In genomic region chr7:139230774-139231512, GRCh38 we compare ENCODE assay signal across 1 cellular context.
TF ChIP-seq lines count a peak whose summit lies in the region.

Gene UBN2 (plus strand): TSS chr7:139231237. CDS start chr7:139231485, 248 bp downstream.

TF ChIP-seq in HepG2, 621 proteins besides CTCF, POLR2A, EP300 and RAD21 (continued from another document and continues in another):
- TF ChIP-seq HOMEZ (CRISPR knock-in tag; IDR thresholded peaks at IDR 0.05; ENCODE audit: low read depth) (peak; percentile 32; the same call in 1 of the 2 replicates), FOXA1 (IDR thresholded peaks at IDR 0.05) (no peak), FOXA1 (CRISPR knock-in tag; IDR thresholded peaks at IDR 0.05) (no peak), KLF15 (CRISPR knock-in tag; IDR thresholded peaks at IDR 0.05; ENCODE audit: borderline replicate concordance) (0 out of 2 replicates have a peak, but pooled peaks have one; percentile 56), KDM3A (CRISPR knock-in tag; IDR thresholded peaks at IDR 0.05; ENCODE audit: low read depth) (peak; percentile 37; the same call in 1 of the 2 replicates), ZNF572 (CRISPR knock-in tag; IDR thresholded peaks at IDR 0.05) (no peak), NBN (conservative IDR thresholded peaks at IDR 0.05) (no peak), MAX (IDR thresholded peaks at IDR 0.05) (no peak), ZKSCAN1 (IDR thresholded peaks at IDR 0.05; ENCODE audit: low read length) (no peak), ZSCAN20 (CRISPR knock-in tag; IDR thresholded peaks at IDR 0.05; ENCODE audit: borderline replicate concordance) (no peak), FLYWCH1 (CRISPR knock-in tag; IDR thresholded peaks at IDR 0.05) (no peak), ESRRA (CRISPR knock-in tag; IDR thresholded peaks at IDR 0.05; ENCODE audit: low read depth) (no peak), ZNF441 (CRISPR knock-in tag; IDR thresholded peaks at IDR 0.05; ENCODE audit: borderline replicate concordance) (no peak), AGO2 (optimal IDR thresholded peaks at IDR 0.05; ENCODE audit: low read depth, low read length) (peak; percentile 68), ZNF225 (CRISPR knock-in tag; IDR thresholded peaks at IDR 0.05) (peak; percentile 82; the same call in 1 of the 2 replicates), IRF1 (CRISPR knock-in tag; IDR thresholded peaks at IDR 0.05; ENCODE audit: low read depth) (no peak), TSC22D2 (CRISPR knock-in tag; IDR thresholded peaks at IDR 0.05; ENCODE audit: borderline replicate concordance) (no peak), SNAPC4 (CRISPR knock-in tag; IDR thresholded peaks at IDR 0.05) (peak; percentile 88), FOXJ3 (CRISPR knock-in tag; IDR thresholded peaks at IDR 0.05; ENCODE audit: borderline replicate concordance) (peak; percentile 37; the same call in 1 of the 2 replicates), CHD2 (IDR thresholded peaks at IDR 0.05; ENCODE audit: low read depth, low read length) (no peak), ZNF251 (CRISPR knock-in tag; IDR thresholded peaks at IDR 0.05) (0 out of 2 replicates have a peak, but pooled peaks have one; percentile 77), ARNTL (CRISPR knock-in tag; IDR thresholded peaks at IDR 0.05) (no peak), KDM6A (CRISPR knock-in tag; IDR thresholded peaks at IDR 0.05; ENCODE audit: low read depth) (no peak; the same call in 1 of the 2 replicates), MAFK (conservative IDR thresholded peaks at IDR 0.05 in 1 of 2, IDR thresholded peaks at IDR 0.05 in 1 of 2; ENCODE audit: low read length in 2 of 2) (no peak), ZNF678 (CRISPR knock-in tag; IDR thresholded peaks at IDR 0.05) (no peak), NFKBIZ (CRISPR knock-in tag; IDR thresholded peaks at IDR 0.05) (no peak; the same call in 1 of the 2 replicates), ZNF468 (CRISPR knock-in tag; IDR thresholded peaks at IDR 0.05) (no peak), ZNF451 (CRISPR knock-in tag; IDR thresholded peaks at IDR 0.05) (no peak), ZNF570 (CRISPR knock-in tag; IDR thresholded peaks at IDR 0.05; ENCODE audit: borderline replicate concordance) (no peak), HDAC1 (CRISPR knock-in tag; IDR thresholded peaks at IDR 0.05) (peak; percentile 95), ZNF724P (CRISPR knock-in tag; IDR thresholded peaks at IDR 0.05; ENCODE audit: borderline replicate concordance) (peak; percentile 32; the same call in 1 of the 2 replicates), ZGPAT (CRISPR knock-in tag; IDR thresholded peaks at IDR 0.05) (peak; percentile 77), MXD4 (CRISPR knock-in tag; IDR thresholded peaks at IDR 0.05) (peak; percentile 82), CSRNP2 (CRISPR knock-in tag; conservative IDR thresholded peaks at IDR 0.05; ENCODE audit: low read depth) (no peak), IRF2 (CRISPR knock-in tag; IDR thresholded peaks at IDR 0.05) (0 out of 2 replicates have a peak, but pooled peaks have one; percentile 64), ZNF142 (CRISPR knock-in tag; IDR thresholded peaks at IDR 0.05) (peak; percentile 69; the same call in 1 of the 2 replicates), PHF21A (CRISPR knock-in tag; IDR thresholded peaks at IDR 0.05) (peak; percentile 63; the same call in 1 of the 2 replicates), SRSF4 (IDR thresholded peaks at IDR 0.05; ENCODE audit: low read depth, low read length, poor library complexity, severe bottlenecking) (no peak), NONO (IDR thresholded peaks at IDR 0.05) (no peak), NONO (CRISPR knock-in tag; conservative IDR thresholded peaks at IDR 0.05) (peak; percentile 57; the same call in 1 of the 2 replicates), ZNF746 (CRISPR knock-in tag; IDR thresholded peaks at IDR 0.05) (peak; percentile 63; the same call in 1 of the 2 replicates), SMC3 (IDR thresholded peaks at IDR 0.05; ENCODE audit: low read length) (no peak), EEA1 (CRISPR knock-in tag; IDR thresholded peaks at IDR 0.05; ENCODE audit: borderline replicate concordance) (no peak), ZNF333 (CRISPR knock-in tag; IDR thresholded peaks at IDR 0.05; ENCODE audit: borderline replicate concordance) (no peak; the same call in 1 of the 2 replicates), MNT (IDR thresholded peaks at IDR 0.05) (peak; percentile 61; the same call in 1 of the 2 replicates), TEAD3 (CRISPR knock-in tag; optimal IDR thresholded peaks at IDR 0.05; ENCODE audit: borderline replicate concordance) (peak; percentile 1)
